In genomic region chr11:28108909-28109308, GRCh38 we compare ENCODE assay signal across 8 cellular contexts. TPM values are rescaled to one million over a fixed set of nuclear protein-coding genes. Genes with fewer than 3 reads are reported as not detected.
DNase-seq lines count a peak whose midpoint lies in the region; ATAC-seq, FAIRE-seq and TF ChIP-seq lines count a peak whose summit lies in the region.

No MANE protein-coding gene starts in this region.

- H3K4me1 Mint-ChIP-seq in CD8-positive, alpha-beta memory T cell, result peaks cover 64 to 88% (median 81%) of the 10 kb centered on the region in 3 donors

- no peaks in the 10 kb centered on the region for H3K9me3 Mint-ChIP-seq in CD8-positive, alpha-beta memory T cell

- POLR2A ChIA-PET in CD8-positive, alpha-beta memory T cell (lab: Charles Lee), result no interaction called here

- no peak for FAIRE-seq in urothelium cell line (lab: Jason Lieb, UNC)

- peak overlapping the region; percentile 95 for H3K27ac ChIP-seq in CD8-positive, alpha-beta memory T cell (ENCODE audit: low read depth, low read length)
- no peak overlapping the region for H3K27ac ChIP-seq in duodenal mucosa (ENCODE audit: low read depth, low read length)
- H3K27ac ChIP-seq in neutrophil, result peak overlapping the region; percentile 78

- peak overlapping the region; percentile 77 for H3K4me3 ChIP-seq in CD8-positive, alpha-beta memory T cell (ENCODE audit: low read length)
- H3K4me3 ChIP-seq in NB4 (ENCODE audit: low read depth, low read length) (peak overlapping the region; percentile 88), duodenal mucosa (ENCODE audit: low read depth in 1 of 2, low read length in 2 of 2) (peak overlapping the region; percentile 67 to 79), neutrophil (ENCODE audit: low read depth in 1 of 2, low read length in 1 of 2) (peak overlapping the region in 1 of 2 experiments; percentile 72)

- H3K4me1 ChIP-seq in CD8-positive, alpha-beta memory T cell (ENCODE audit: insufficient read depth, low read length), result peaks cover 32% of the 10 kb centered on the region
- H3K4me1 ChIP-seq in duodenal mucosa (ENCODE audit: control insufficient read depth in 1 of 2, insufficient read depth in 2 of 2, low read length in 2 of 2), result peaks cover 21 to 39% of the 10 kb centered on the region in 2 donors
- peaks cover 37 to 40% of the 10 kb centered on the region in 2 experiments for H3K4me1 ChIP-seq in neutrophil (ENCODE audit: control insufficient read depth in 1 of 2, insufficient read depth in 1 of 2, low read depth in 1 of 2, low read length in 1 of 2)

- CTCF ChIA-PET in CD8-positive, alpha-beta memory T cell (lab: Charles Lee), result no interaction called here

- no peak for TF ChIP-seq POLR2A in NB4 (IDR thresholded peaks at IDR 0.05; ENCODE audit: extremely low read depth, insufficient read length)

- H3K9ac ChIP-seq in duodenal mucosa (ENCODE audit: low read depth in 1 of 2, low read length in 2 of 2), result peak overlapping the region; percentile 68 to 86

- DNase-seq in CD8-positive, alpha-beta memory T cell, result no peak
- no peak for DNase-seq in NB4 (ENCODE audit: low read depth)
- no peak for DNase-seq in NCI-H1417 (lab: John Stamatoyannopoulos, UW)
- no peak for DNase-seq in cerebellum (ENCODE audit: low spot score)
- DNase-seq in urothelium cell line (ENCODE audit: low spot score), result no peak

- H3K36me3 ChIP-seq in CD8-positive, alpha-beta memory T cell (ENCODE audit: insufficient read depth, low read length), result no peaks in the 10 kb centered on the region
- H3K36me3 ChIP-seq in duodenal mucosa (ENCODE audit: control insufficient read depth in 1 of 2, insufficient read depth in 2 of 2, low read length in 2 of 2) (peaks cover 0 to 2% of the 10 kb centered on the region in 2 donors), neutrophil (no peaks in the 10 kb centered on the region)

- TF ChIP-seq CTCF in NB4 (IDR thresholded peaks at IDR 0.05; ENCODE audit: low read depth, low read length), result no peak
- TF ChIP-seq CTCF in neutrophil (IDR thresholded peaks at IDR 0.05), result no peak

- H3K27ac Mint-ChIP-seq in CD8-positive, alpha-beta memory T cell, result peak overlapping the region; percentile 94 to 100 (median 100)

- peaks cover 0 to 1% of the 10 kb centered on the region in 2 donors for H3K27me3 Mint-ChIP-seq in CD8-positive, alpha-beta memory T cell

- no peaks in the 10 kb centered on the region for H3K9me3 ChIP-seq in CD8-positive, alpha-beta memory T cell (ENCODE audit: low read length)
- H3K9me3 ChIP-seq in duodenal mucosa (ENCODE audit: control insufficient read depth in 1 of 2, low read length in 2 of 2) (no peaks in the 10 kb centered on the region), neutrophil (no peaks in the 10 kb centered on the region)

- peak overlapping the region; percentile 87 to 99 (median 93) for H3K4me3 Mint-ChIP-seq in CD8-positive, alpha-beta memory T cell

- ATAC-seq in GM18867 (IDR thresholded peaks at IDR 0.05; ENCODE audit: unreplicated experiment), result no peak

- no peaks in the 10 kb centered on the region for H3K27me3 ChIP-seq in CD8-positive, alpha-beta memory T cell (ENCODE audit: insufficient read depth, low read length, poor library complexity, severe bottlenecking)
- H3K27me3 ChIP-seq in duodenal mucosa (ENCODE audit: control insufficient read depth in 1 of 2, insufficient read depth in 2 of 2, low read length in 2 of 2), result no peaks in the 10 kb centered on the region
- no peaks in the 10 kb centered on the region for H3K27me3 ChIP-seq in neutrophil

- peaks cover 0 to 25% (median under 1%) of the 10 kb centered on the region in 3 donors for H3K36me3 Mint-ChIP-seq in CD8-positive, alpha-beta memory T cell

RNA-seq across cellular contexts. Expression of gene METTL15, which starts 0.7 kb away (rescaled TPM):
- total RNA-seq in CD8-positive, alpha-beta memory T cell, result 10 to 100 TPM; 14.1 to 15.3 TPM
- 7.9 TPM for polyA plus RNA-seq in CD8-positive, alpha-beta memory T cell
- total RNA-seq in cerebellum, result 25.8 TPM

RNA-seq across cellular contexts. Expression of gene KIF18A, which starts 1.0 kb away (rescaled TPM):
- 10 to 100 TPM; 10.8 to 10.9 TPM for total RNA-seq in CD8-positive, alpha-beta memory T cell
- 0.53 TPM for polyA plus RNA-seq in CD8-positive, alpha-beta memory T cell
- total RNA-seq in cerebellum, result 15.0 TPM
